ENCODE assay signal across 1 cellular context in the genomic region with DNA sequence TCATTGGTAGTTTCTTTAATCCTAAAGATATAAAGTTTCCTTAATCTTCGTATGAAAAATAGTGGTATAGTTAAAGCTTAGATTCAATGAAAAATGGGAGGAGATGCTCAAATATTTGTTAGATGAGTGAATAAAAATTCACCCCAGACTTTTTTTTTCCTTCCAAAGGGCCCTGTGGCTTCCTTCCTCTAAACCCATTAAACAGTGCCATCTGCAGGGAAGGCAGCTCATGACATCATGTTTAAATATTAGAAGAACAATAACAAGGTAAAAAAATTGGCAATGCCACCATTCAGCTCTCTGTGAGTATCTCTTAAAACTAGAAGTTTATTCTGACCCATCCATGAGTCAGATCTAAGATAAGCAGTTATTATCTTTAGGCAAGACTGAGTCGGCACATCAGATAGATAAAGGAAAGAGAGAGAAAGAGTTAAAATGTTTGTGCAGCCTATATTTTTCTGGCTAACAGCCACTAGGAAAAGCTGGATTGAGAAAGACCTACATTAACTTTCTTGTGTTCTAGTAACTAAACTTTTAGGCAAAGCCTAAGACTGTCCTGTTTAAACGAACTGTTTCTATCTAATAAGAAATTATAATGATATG.
TF ChIP-seq lines count a peak whose summit lies in the region.

No MANE protein-coding gene starts in this region.

TF ChIP-seq in HepG2, 621 proteins besides CTCF, POLR2A, EP300 and RAD21:
- TF ChIP-seq FOXC1 (CRISPR knock-in tag; IDR thresholded peaks at IDR 0.05; ENCODE audit: borderline replicate concordance) (no peak), ZNF713 (CRISPR knock-in tag; IDR thresholded peaks at IDR 0.05) (no peak), ZNF282 (IDR thresholded peaks at IDR 0.05; ENCODE audit: partially characterized antibody) (no peak), ZNF232 (CRISPR knock-in tag; IDR thresholded peaks at IDR 0.05; ENCODE audit: borderline replicate concordance) (no peak), NCOA2 (CRISPR knock-in tag; IDR thresholded peaks at IDR 0.05) (no peak), ZBTB1 (CRISPR knock-in tag; IDR thresholded peaks at IDR 0.05; ENCODE audit: borderline replicate concordance) (no peak), SALL2 (CRISPR knock-in tag; IDR thresholded peaks at IDR 0.05) (no peak), STAG1 (CRISPR knock-in tag; IDR thresholded peaks at IDR 0.05) (peak; percentile 47)
- TF ChIP-seq, protein P1, sequence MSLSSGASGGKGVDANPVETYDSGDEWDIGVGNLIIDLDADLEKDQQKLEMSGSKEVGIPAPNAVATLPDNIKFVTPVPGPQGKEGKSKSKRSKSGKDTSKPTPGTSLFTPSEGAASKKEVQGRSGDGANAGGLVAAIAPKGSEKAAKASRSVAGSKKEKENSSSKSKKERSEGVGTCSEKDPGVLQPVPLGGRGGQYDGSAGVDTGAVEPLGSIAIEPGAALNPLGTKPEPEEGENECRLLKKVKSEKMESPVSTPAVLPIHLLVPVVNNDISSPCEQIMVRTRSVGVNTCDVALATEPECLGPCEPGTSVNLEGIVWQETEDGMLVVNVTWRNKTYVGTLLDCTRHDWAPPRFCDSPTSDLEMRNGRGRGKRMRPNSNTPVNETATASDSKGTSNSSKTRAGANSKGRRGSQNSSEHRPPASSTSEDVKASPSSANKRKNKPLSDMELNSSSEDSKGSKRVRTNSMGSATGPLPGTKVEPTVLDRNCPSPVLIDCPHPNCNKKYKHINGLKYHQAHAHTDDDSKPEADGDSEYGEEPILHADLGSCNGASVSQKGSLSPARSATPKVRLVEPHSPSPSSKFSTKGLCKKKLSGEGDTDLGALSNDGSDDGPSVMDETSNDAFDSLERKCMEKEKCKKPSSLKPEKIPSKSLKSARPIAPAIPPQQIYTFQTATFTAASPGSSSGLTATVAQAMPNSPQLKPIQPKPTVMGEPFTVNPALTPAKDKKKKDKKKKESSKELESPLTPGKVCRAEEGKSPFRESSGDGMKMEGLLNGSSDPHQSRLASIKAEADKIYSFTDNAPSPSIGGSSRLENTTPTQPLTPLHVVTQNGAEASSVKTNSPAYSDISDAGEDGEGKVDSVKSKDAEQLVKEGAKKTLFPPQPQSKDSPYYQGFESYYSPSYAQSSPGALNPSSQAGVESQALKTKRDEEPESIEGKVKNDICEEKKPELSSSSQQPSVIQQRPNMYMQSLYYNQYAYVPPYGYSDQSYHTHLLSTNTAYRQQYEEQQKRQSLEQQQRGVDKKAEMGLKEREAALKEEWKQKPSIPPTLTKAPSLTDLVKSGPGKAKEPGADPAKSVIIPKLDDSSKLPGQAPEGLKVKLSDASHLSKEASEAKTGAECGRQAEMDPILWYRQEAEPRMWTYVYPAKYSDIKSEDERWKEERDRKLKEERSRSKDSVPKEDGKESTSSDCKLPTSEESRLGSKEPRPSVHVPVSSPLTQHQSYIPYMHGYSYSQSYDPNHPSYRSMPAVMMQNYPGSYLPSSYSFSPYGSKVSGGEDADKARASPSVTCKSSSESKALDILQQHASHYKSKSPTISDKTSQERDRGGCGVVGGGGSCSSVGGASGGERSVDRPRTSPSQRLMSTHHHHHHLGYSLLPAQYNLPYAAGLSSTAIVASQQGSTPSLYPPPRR (CRISPR knock-in tag; IDR thresholded peaks at IDR 0.05; ENCODE audit: borderline replicate concordance), result no peak
